ENCODE assay signal across 13 cellular contexts in genomic region chr1:172699695-172700094, GRCh38. TPM values are rescaled to one million over a fixed set of nuclear protein-coding genes. Genes with fewer than 3 reads are reported as not detected.
DNase-seq lines count a peak whose midpoint lies in the region; ATAC-seq and TF ChIP-seq lines count a peak whose summit lies in the region.
"Had no signal": no experiment of that assay in that cellular context is flagged by ENCODE, and none has a peak within 500 bp of the region (broad histone marks: within the 10 kb centered on the region; RNA-seq: fewer than 3 reads in every experiment).

No MANE protein-coding gene starts in this region.

- no peak overlapping the region for H2BK5ac ChIP-seq in IMR-90 (ENCODE audit: low read depth, low read length, poor library complexity, severe bottlenecking)

- H3K4me1 Mint-ChIP-seq in T-helper 1 cell treated with Interleukin-12 subunit alpha and Interleukin-12 subunit beta and Interleukin-4 antibody, amounts not matched to agents 30 μg/mL and 1 μg/mL, for 36 hours (ENCODE audit: low read depth), result peaks cover 43% of the 10 kb centered on the region
- H3K4me1 Mint-ChIP-seq in activated naive CD8-positive, alpha-beta T cell treated with anti-CD3 and anti-CD28 coated beads, Interleukin-2, amount 10 ng/mL, durations not matched to agents 7 days and 5 days, result peaks cover 48% of the 10 kb centered on the region

- no peaks in the 10 kb centered on the region for H3K27me3 Mint-ChIP-seq in T-helper 1 cell treated with Interleukin-12 subunit alpha and Interleukin-12 subunit beta and Interleukin-4 antibody, amounts not matched to agents 30 μg/mL and 1 μg/mL, for 36 hours (ENCODE audit: low read depth)
- H3K27me3 Mint-ChIP-seq in activated naive CD8-positive, alpha-beta T cell treated with anti-CD3 and anti-CD28 coated beads, Interleukin-2, amount 10 ng/mL, durations not matched to agents 7 days and 5 days, result no peaks in the 10 kb centered on the region

- no peaks in the 10 kb centered on the region for H3K27me3 ChIP-seq in IMR-90 (ENCODE audit: control insufficient read depth, insufficient read depth, low read length)

- H4K20me1 ChIP-seq in IMR-90 (ENCODE audit: insufficient read depth, low read length), result no peaks in the 10 kb centered on the region

- dilution Hi-C loops in IMR-90 (cut with HindIII; ENCODE audit: low sequenced_read_pairs, unreplicated experiment), result no loop called here

- peak overlapping the region; percentile 75 for H3K4me3 Mint-ChIP-seq in T-helper 1 cell treated with Interleukin-12 subunit alpha and Interleukin-12 subunit beta and Interleukin-4 antibody, amounts not matched to agents 30 μg/mL and 1 μg/mL, for 36 hours
- peak overlapping the region; percentile 72 for H3K4me3 Mint-ChIP-seq in activated naive CD8-positive, alpha-beta T cell treated with anti-CD3 and anti-CD28 coated beads, Interleukin-2, amount 10 ng/mL, durations not matched to agents 7 days and 5 days
- H3K4me3 Mint-ChIP-seq: nephron had no signal

- H3K27ac ChIP-seq in IMR-90 (ENCODE audit: insufficient read depth, low read length) (no peak overlapping the region), mesodermal cell (ENCODE audit: low read depth, low read length, severe bottlenecking) (peak overlapping the region; percentile 25)
- H3K27ac ChIP-seq: 22Rv1 had no signal

- TF ChIP-seq CTCF in IMR-90 (conservative IDR thresholded peaks at IDR 0.05; ENCODE audit: low read depth, low read length), result no peak

- H3K23ac ChIP-seq in IMR-90 (ENCODE audit: low read depth, low read length), result no peak overlapping the region

- H3K18ac ChIP-seq in IMR-90 (ENCODE audit: low read depth, low read length), result no peak overlapping the region

- H2BK120ac ChIP-seq in IMR-90 (ENCODE audit: low read depth, low read length), result no peak overlapping the region

- no peak overlapping the region for H2AK9ac ChIP-seq in IMR-90 (replicated peaks; ENCODE audit: low read depth, low read length, poor library complexity)

- H2BK15ac ChIP-seq in IMR-90 (ENCODE audit: low read depth, low read length), result no peak overlapping the region

- WGBS in IMR-90 (ENCODE audit: extremely low coverage in 2 of 2, insufficient read length in 1 of 2), 2 experiments, result 60% methylated on average over 3 of the region's 4 CpGs; no CpG with 5 or more reads in 1 of the 2 experiments
- WGBS in mesodermal cell (ENCODE audit: insufficient coverage in 2 of 2), 2 experiments, result 69 to 77% methylated on average over 4 of the region's 4 CpGs

- ATAC-seq in IMR-90 (ENCODE audit: low read depth), result no peak
- ATAC-seq in activated naive CD8-positive, alpha-beta T cell treated with anti-CD3 and anti-CD28 coated beads, Interleukin-2, amount 10 ng/mL, durations not matched to agents 7 days and 5 days (ENCODE audit: low read depth), result no peak
- ATAC-seq in HG02840 (IDR thresholded peaks at IDR 0.05; ENCODE audit: low FRiP score, unreplicated experiment), result no peak
- ATAC-seq in left colon, result no peak

- intact Hi-C loops in IMR-90 (cut with micrococcal nuclease) (no loop called here), left colon (cut with DNase I, micrococcal nuclease) (no loop called here)

- H3K4me3 ChIP-seq in IMR-90 (ENCODE audit: insufficient read depth, low read depth, low read length) (no peak overlapping the region), mesodermal cell (ENCODE audit: extremely low read depth, insufficient read depth, low read length, poor library complexity, severe bottlenecking) (no peak overlapping the region)

- H3K79me1 ChIP-seq in IMR-90 (ENCODE audit: low read depth in 1 of 2, low read length in 2 of 2), result no peaks in the 10 kb centered on the region

- H3K36me3 Mint-ChIP-seq in T-helper 1 cell treated with Interleukin-12 subunit alpha and Interleukin-12 subunit beta and Interleukin-4 antibody, amounts not matched to agents 30 μg/mL and 1 μg/mL, for 36 hours (ENCODE audit: low read depth), result peaks cover 4% of the 10 kb centered on the region
- H3K36me3 Mint-ChIP-seq in activated naive CD8-positive, alpha-beta T cell treated with anti-CD3 and anti-CD28 coated beads, Interleukin-2, amount 10 ng/mL, durations not matched to agents 7 days and 5 days, result peaks cover 7% of the 10 kb centered on the region

- BruUV-seq in IMR-90 (replicated peaks; lab: Mats Ljungman, UMichigan), result no TSS peak

- H3K27ac Mint-ChIP-seq in T-helper 1 cell treated with Interleukin-12 subunit alpha and Interleukin-12 subunit beta and Interleukin-4 antibody, amounts not matched to agents 30 μg/mL and 1 μg/mL, for 36 hours, result peak overlapping the region; percentile 91
- peak overlapping the region; percentile 89 for H3K27ac Mint-ChIP-seq in activated naive CD8-positive, alpha-beta T cell treated with anti-CD3 and anti-CD28 coated beads, Interleukin-2, amount 10 ng/mL, durations not matched to agents 7 days and 5 days
- H3K27ac Mint-ChIP-seq: nephron had no signal

- H3K4ac ChIP-seq in IMR-90 (ENCODE audit: low read depth, low read length), result no peak overlapping the region

- H3K14ac ChIP-seq in IMR-90 (replicated peaks; ENCODE audit: low read depth, low read length), result no peak overlapping the region

- peaks cover 6% of the 10 kb centered on the region for H3K9me3 Mint-ChIP-seq in T-helper 1 cell treated with Interleukin-12 subunit alpha and Interleukin-12 subunit beta and Interleukin-4 antibody, amounts not matched to agents 30 μg/mL and 1 μg/mL, for 36 hours
- H3K9me3 Mint-ChIP-seq in activated naive CD8-positive, alpha-beta T cell treated with anti-CD3 and anti-CD28 coated beads, Interleukin-2, amount 10 ng/mL, durations not matched to agents 7 days and 5 days, result peaks cover 1% of the 10 kb centered on the region
- H3K9me3 Mint-ChIP-seq: nephron had no signal

- no peaks in the 10 kb centered on the region for H3K36me3 ChIP-seq in IMR-90 (ENCODE audit: control insufficient read depth, insufficient read depth, low read length)
- no peaks in the 10 kb centered on the region for H3K36me3 ChIP-seq in mesodermal cell (ENCODE audit: control insufficient read depth, insufficient read depth, low read length)

- no peak overlapping the region for H4K5ac ChIP-seq in IMR-90 (ENCODE audit: low read depth, low read length)

- POLR2A ChIA-PET in IMR-90 (lab: Charles Lee; ENCODE audit: unreplicated experiment), result no interaction called here
- POLR2A ChIA-PET in activated naive CD8-positive, alpha-beta T cell treated with anti-CD3 and anti-CD28 coated beads, Interleukin-2, amount 10 ng/mL, durations not matched to agents 7 days and 5 days (lab: Charles Lee), result interaction anchor here (0.8 to 2.4 kb wide), 11 partner anchors 17 to 167 kb away, joined by 3 to 11 read pairs (median 4); partner anchors contain the start of gene SUCO

- H3K4me1 ChIP-seq in IMR-90 (ENCODE audit: control insufficient read depth, insufficient read depth, low read length), result no peaks in the 10 kb centered on the region; the same call in 1 of the 2 replicates
- peaks cover 29% of the 10 kb centered on the region for H3K4me1 ChIP-seq in mesodermal cell (ENCODE audit: control insufficient read depth, insufficient read depth, low read length, poor library complexity, severe bottlenecking)

- CTCF ChIA-PET in IMR-90 (lab: Yijun Ruan, JAX), result no interaction called here

- H3K9me1 ChIP-seq in IMR-90 (ENCODE audit: insufficient read depth, low read length), result no peaks in the 10 kb centered on the region

- TF ChIP-seq RAD21 in IMR-90 (IDR thresholded peaks at IDR 0.05; ENCODE audit: low read length), result no peak

- H3K9ac ChIP-seq in IMR-90 (ENCODE audit: low read depth, low read length), result no peak overlapping the region

- H3K56ac ChIP-seq in IMR-90 (ENCODE audit: extremely low read depth, insufficient read depth, low read length), result no peak overlapping the region

- H4K91ac ChIP-seq in IMR-90 (ENCODE audit: insufficient read depth, low read depth, low read length), result no peak overlapping the region

- H2AK5ac ChIP-seq in IMR-90 (ENCODE audit: low read depth, low read length), result no peak overlapping the region

- in situ Hi-C loops in IMR-90 (cut with MboI; ENCODE audit: low sequenced_read_pairs), result loop anchor here (25.0 kb wide), 1 partner anchor 687 kb away; no protein-coding TSS in a partner anchor

- no peak overlapping the region for H3K4me2 ChIP-seq in IMR-90 (ENCODE audit: low read depth, low read length)

- H3K9me3 ChIP-seq in IMR-90 (ENCODE audit: control insufficient read depth, insufficient read depth, low read length), result no peaks in the 10 kb centered on the region
- H3K9me3 ChIP-seq in mesodermal cell (ENCODE audit: control insufficient read depth, low read length), result no peaks in the 10 kb centered on the region

- no peak overlapping the region for H4K8ac ChIP-seq in IMR-90 (ENCODE audit: low read depth in 2 of 2, low read length in 2 of 2)

- H2AFZ ChIP-seq in IMR-90 (replicated peaks; ENCODE audit: low read length, poor library complexity), result peak overlapping the region; percentile 33

- DNase-seq in T-helper 1 cell (no peak), IMR-90 (no peak), NCI-H82 treated with DMSO at 0.1 percent for 48 hours (lab: John Stamatoyannopoulos, UW; ENCODE audit: unreplicated experiment) (no peak), left colon (no peak)
- DNase-seq in activated naive CD8-positive, alpha-beta T cell treated with anti-CD3 and anti-CD28 coated beads, Interleukin-2, amount 10 ng/mL, durations not matched to agents 7 days and 5 days, result no peak
- DNase-seq: amygdala, SW 1271 had no signal

- no peak for TF ChIP-seq POLR2A in IMR-90 (IDR thresholded peaks at IDR 0.05; ENCODE audit: low read depth, low read length)

- no peak overlapping the region for H2BK20ac ChIP-seq in IMR-90 (ENCODE audit: low read depth, low read length)

TF ChIP-seq in IMR-90, 13 proteins besides CTCF, POLR2A, EP300 and RAD21 (continues in another document):
- no peak for TF ChIP-seq BHLHE40 (IDR thresholded peaks at IDR 0.05; ENCODE audit: low read depth, low read length)
- no peak for TF ChIP-seq CHD1 (IDR thresholded peaks at IDR 0.05; ENCODE audit: low read depth, low read length)
- no peak for TF ChIP-seq RFX5 (IDR thresholded peaks at IDR 0.05; ENCODE audit: low read depth, low read length)
- no peak for TF ChIP-seq NFE2L2 (IDR thresholded peaks at IDR 0.05; ENCODE audit: low read depth, low read length)
- no peak for TF ChIP-seq SMC3 (IDR thresholded peaks at IDR 0.05; ENCODE audit: low read depth, low read length)
- TF ChIP-seq MAZ (IDR thresholded peaks at IDR 0.05; ENCODE audit: borderline replicate concordance, low read depth, low read length), result no peak
- no peak for TF ChIP-seq MAFK (IDR thresholded peaks at IDR 0.05; ENCODE audit: low read depth, low read length)

RNA-seq across cellular contexts. Expression of gene FASLG, which starts 40.8 kb away (rescaled TPM):
- total RNA-seq in IMR-90 (2012; rRNA removed), result 0.18 and 0.28 TPM in 2 replicates
- 0.10 and 0.14 TPM in 2 replicates for polyA plus RNA-seq in IMR-90 (2012; rRNA removed)
- 0.06 and 0.07 TPM in 2 replicates for polyA plus RNA-seq in IMR-90 (2012; cell fraction: cytosol; rRNA removed)
- 0.05 and 0.09 TPM in 2 replicates for polyA plus RNA-seq in IMR-90 (2012; cell fraction: nucleus; rRNA removed; ENCODE audit: low replicate concordance)
- total RNA-seq in activated naive CD8-positive, alpha-beta T cell treated with anti-CD3 and anti-CD28 coated beads, Interleukin-2, amount 10 ng/mL, durations not matched to agents 7 days and 5 days, result 1 to 10 TPM; 4.5 to 4.6 TPM
- not detected for polyA plus RNA-seq in mesodermal cell (2013, experiment 1 of 2)
- polyA plus RNA-seq in mesodermal cell (2013, experiment 2 of 2), result not detected
- total RNA-seq in left colon, result under 1 TPM; 0.49 to 0.70 TPM
- total RNA-seq: frontal cortex had no signal
